In genomic region chrX:16125520-16126149, GRCh38 we compare ENCODE assay signal across 17 cellular contexts. TPM values are rescaled to one million over a fixed set of nuclear protein-coding genes. Genes with fewer than 3 reads are reported as not detected.
DNase-seq lines count a peak whose midpoint lies in the region; TF ChIP-seq lines count a peak whose summit lies in the region.
"Had no signal": no experiment of that assay in that cellular context is flagged by ENCODE, and none has a peak within 500 bp of the region (broad histone marks: within the 10 kb centered on the region; RNA-seq: fewer than 3 reads in every experiment).

No MANE protein-coding gene starts in this region.

- DNase-seq in COLO668 (lab: John Stamatoyannopoulos, UW; ENCODE audit: unreplicated experiment) (peak; percentile 31), MG63 (peak; percentile 3), HT-29 (ENCODE audit: low spot score) (no peak), germinal center (ENCODE audit: low spot score) (no peak), SW480 (ENCODE audit: low spot score) (no peak), DMS114 treated with DMSO at 0.1 percent for 48 hours (lab: John Stamatoyannopoulos, UW; ENCODE audit: unreplicated experiment) (no peak)
- DNase-seq: activated CD8-positive, alpha-beta memory T cell treated with anti-CD3 and anti-CD28 coated beads, Interleukin-2, amount 50 U/mL, for 4 hours; BE2C; central memory CD4-positive, alpha-beta T cell; GF-D8; NCI-H2029; stimulated activated naive CD8-positive, alpha-beta T cell treated with anti-CD3 and anti-CD28 coated beads, Interleukin-15, Interleukin-2, amounts not matched to agents 100 U/mL and 50 U/mL, for 24 hours had no signal

- H3K36me3 ChIP-seq in MG63 = no peaks in the 10 kb centered on the region
- H3K36me3 ChIP-seq in OCI-LY3 (replicated peaks; ENCODE audit: low read depth, low read length) = no peaks in the 10 kb centered on the region
- no peaks in the 10 kb centered on the region for H3K36me3 ChIP-seq in iPS-20b (ENCODE audit: insufficient read depth, low read depth, low read length)
- H3K36me3 ChIP-seq: BE2C had no signal

- H3K9ac ChIP-seq in OCI-LY3 (ENCODE audit: low read length) (no peak overlapping the region), iPS-20b (ENCODE audit: low read depth, low read length) (peak overlapping the region; percentile 59; the same call in 1 of the 2 replicates)

- H4K20me1 ChIP-seq in OCI-LY3 (ENCODE audit: insufficient read depth, low read length) = no peaks in the 10 kb centered on the region

- H3K27ac ChIP-seq in OCI-LY3 (ENCODE audit: low read length) (no peak overlapping the region), iPS-20b (ENCODE audit: low read length) (no peak overlapping the region)

- H3K4me1 ChIP-seq in OCI-LY3 (ENCODE audit: low read length) (peaks cover 26% of the 10 kb centered on the region), iPS-20b (ENCODE audit: insufficient read depth, low read length) (peaks cover 5% of the 10 kb centered on the region; the same call in 1 of the 2 replicates)
- H3K4me1 ChIP-seq: BE2C had no signal

- H3K4me3 ChIP-seq in MG63 (peak overlapping the region; percentile 15), OCI-LY3 (ENCODE audit: low read length) (no peak overlapping the region), iPS-20b (ENCODE audit: low read length) (peak overlapping the region; percentile 59)

- H3K9me3 ChIP-seq in MG63 = no peaks in the 10 kb centered on the region
- H3K9me3 ChIP-seq in OCI-LY3 (ENCODE audit: insufficient read depth, low read length) = no peaks in the 10 kb centered on the region
- H3K9me3 ChIP-seq in iPS-20b (ENCODE audit: insufficient read depth, low read depth, low read length) = no peaks in the 10 kb centered on the region
- H3K9me3 ChIP-seq: BE2C had no signal

- no peaks in the 10 kb centered on the region for H3K79me2 ChIP-seq in OCI-LY3 (ENCODE audit: low read length)

- H2AFZ ChIP-seq in OCI-LY3 (ENCODE audit: low read depth, low read length) = no peak overlapping the region

- peak overlapping the region; percentile 32; the same call in 1 of the 2 replicates for H3K4me2 ChIP-seq in OCI-LY3 (ENCODE audit: low read length)

- no peak for TF ChIP-seq CTCF in OCI-LY3 (IDR thresholded peaks at IDR 0.05; ENCODE audit: low read depth, low read length)

- H3K27me3 ChIP-seq in MG63 (no peaks in the 10 kb centered on the region), OCI-LY3 (ENCODE audit: low read depth, low read length) (peaks cover 56% of the 10 kb centered on the region), iPS-20b (ENCODE audit: insufficient read depth, low read length) (no peaks in the 10 kb centered on the region)
- H3K27me3 ChIP-seq: BE2C had no signal

RNA-seq across cellular contexts. Expression of gene GRPR, which starts 2.3 kb away (rescaled TPM):
- 0.10 and 0.20 TPM in 2 replicates for total RNA-seq in MG63 (2014; rRNA removed; shearing (Covaris generic); ENCODE audit: low replicate concordance)
- not detected in 2 replicates for total RNA-seq in HT-29 (2014; rRNA removed; shearing (Covaris generic))
- total RNA-seq: mucosa of gallbladder had no signal

RNA-seq across cellular contexts. Expression of gene MAGEB17, which starts 41.6 kb away (rescaled TPM):
- not detected in 2 replicates for total RNA-seq in MG63 (2014; rRNA removed; shearing (Covaris generic); ENCODE audit: low replicate concordance)
- not detected in 2 replicates for total RNA-seq in HT-29 (2014; rRNA removed; shearing (Covaris generic))
- total RNA-seq: epithelial cell of proximal tubule, mucosa of gallbladder, renal cortical epithelial cell had no signal

Comparison
In these comparisons a context has a peak if more than half of its experiments do, and no peak if none do; other contexts are left out.
1. DNase-seq: peak in COLO668 (single experiment) and MG63 (single experiment); none in HT-29 (single experiment), germinal center (single experiment), SW480 (single experiment) and DMS114 treated with DMSO at 0.1 percent for 48 hours (single experiment).